In genomic region chr11:4606231-4607015, GRCh38 we compare ENCODE assay signal across 8 cellular contexts. TPM values are rescaled to one million over a fixed set of nuclear protein-coding genes. Genes with fewer than 3 reads are reported as not detected.
DNase-seq lines count a peak whose midpoint lies in the region; ATAC-seq and TF ChIP-seq lines count a peak whose summit lies in the region.

No MANE protein-coding gene starts in this region.

- peaks cover 30 to 32% of the 10 kb centered on the region in 2 donors for H3K36me3 Mint-ChIP-seq in CD14-positive monocyte
- H3K36me3 Mint-ChIP-seq in naive thymus-derived CD4-positive, alpha-beta T cell = peaks cover 0 to 30% (median 14%) of the 10 kb centered on the region in 5 donors

- intact Hi-C loops in CD14-positive monocyte (cut with micrococcal nuclease) = no loop called here
- intact Hi-C loops in breast epithelium (cut with DNase I; ENCODE audit: low total_unique reads) = no loop called here
- intact Hi-C loops in naive thymus-derived CD4-positive, alpha-beta T cell (cut with micrococcal nuclease) = loop anchor here (10.0 kb wide), 2 partner anchors 1018 to 1878 kb away; partner anchors contain the start of genes ARFIP2 (in 1 of the 2), TIMM10B (in 1 of the 2) and TRIM34 (in 1 of the 2)

- no peaks in the 10 kb centered on the region for H3K79me2 ChIP-seq in KMS-11 (ENCODE audit: insufficient read depth, low read depth)

- H3K4me1 ChIP-seq in KMS-11 (ENCODE audit: low read depth, poor library complexity, severe bottlenecking) (peaks cover 10% of the 10 kb centered on the region), breast epithelium (no peaks in the 10 kb centered on the region)
- peaks cover 15 to 22% of the 10 kb centered on the region in 2 donors for H3K4me1 ChIP-seq in naive thymus-derived CD4-positive, alpha-beta T cell (ENCODE audit: control insufficient read depth in 2 of 2, insufficient read depth in 2 of 2, low read length in 2 of 2)

- H3K27me3 ChIP-seq in KMS-11 (ENCODE audit: insufficient read depth, low read depth) = no peaks in the 10 kb centered on the region
- no peaks in the 10 kb centered on the region for H3K27me3 ChIP-seq in breast epithelium
- no peaks in the 10 kb centered on the region for H3K27me3 ChIP-seq in naive thymus-derived CD4-positive, alpha-beta T cell (ENCODE audit: control insufficient read depth in 2 of 2, insufficient read depth in 2 of 2, low read length in 2 of 2)

- POLR2A ChIA-PET in naive thymus-derived CD4-positive, alpha-beta T cell (lab: Charles Lee) = no interaction called here

- H3K9me3 Mint-ChIP-seq in CD14-positive monocyte = no peaks in the 10 kb centered on the region
- H3K9me3 Mint-ChIP-seq in naive thymus-derived CD4-positive, alpha-beta T cell = peaks cover 0 to 6% (median 0%) of the 10 kb centered on the region in 11 donors

- H3K4me1 Mint-ChIP-seq in CD14-positive monocyte = peaks cover 32% of the 10 kb centered on the region
- H3K4me1 Mint-ChIP-seq in naive thymus-derived CD4-positive, alpha-beta T cell = peaks cover 29 to 68% (median 56%) of the 10 kb centered on the region in 7 donors

- H3K9me3 ChIP-seq in breast epithelium = no peaks in the 10 kb centered on the region
- H3K9me3 ChIP-seq in naive thymus-derived CD4-positive, alpha-beta T cell (ENCODE audit: control insufficient read depth in 2 of 3, low read length in 3 of 3) = no peaks in the 10 kb centered on the region

- peak overlapping the region; percentile 92 to 95 for H3K4me3 Mint-ChIP-seq in CD14-positive monocyte
- H3K4me3 Mint-ChIP-seq in naive thymus-derived CD4-positive, alpha-beta T cell = peak overlapping the region; percentile 80 to 97 (median 91)

- CTCF ChIA-PET in naive thymus-derived CD4-positive, alpha-beta T cell (lab: Charles Lee) = no interaction called here

- no peak overlapping the region for H3K4me3 ChIP-seq in KMS-11 (IDR thresholded peaks at IDR 0.05; ENCODE audit: insufficient read depth, low read depth, low read length)
- peak overlapping the region in 2 of 3 donors; percentile 69 to 76 for H3K4me3 ChIP-seq in breast epithelium
- peak overlapping the region; percentile 80 for H3K4me3 ChIP-seq in naive thymus-derived CD4-positive, alpha-beta T cell (ENCODE audit: low read length)

- no peaks in the 10 kb centered on the region for H4K20me1 ChIP-seq in KMS-11 (ENCODE audit: insufficient read depth)

- TF ChIP-seq CTCF in CD14-positive monocyte (IDR thresholded peaks at IDR 0.05) (no peak), KMS-11 (conservative IDR thresholded peaks at IDR 0.05; ENCODE audit: low read depth, low read length) (no peak), breast epithelium (IDR thresholded peaks at IDR 0.05) (no peak)

- H3K36me3 ChIP-seq in KMS-11 (ENCODE audit: insufficient read depth) = no peaks in the 10 kb centered on the region
- H3K36me3 ChIP-seq in breast epithelium = no peaks in the 10 kb centered on the region
- peaks cover 7 to 37% (median 9%) of the 10 kb centered on the region in 3 experiments for H3K36me3 ChIP-seq in naive thymus-derived CD4-positive, alpha-beta T cell (ENCODE audit: control insufficient read depth in 2 of 3, insufficient read depth in 3 of 3, low read length in 3 of 3)

- H2AFZ ChIP-seq in KMS-11 (ENCODE audit: low read depth) = no peak overlapping the region

- peak overlapping the region in 1 of 7 donors; percentile 24 for H3K27ac Mint-ChIP-seq in CD14-positive monocyte
- peak overlapping the region in 8 of 9 donors; percentile 8 to 96 (median 93) for H3K27ac Mint-ChIP-seq in naive thymus-derived CD4-positive, alpha-beta T cell

- ATAC-seq in naive thymus-derived CD4-positive, alpha-beta T cell = no peak
- no peak for ATAC-seq in HG03135 (IDR thresholded peaks at IDR 0.05; ENCODE audit: unreplicated experiment)

- H3K27ac ChIP-seq in KMS-11 (no peak overlapping the region), breast epithelium (peak overlapping the region; percentile 34 to 88)
- no peak overlapping the region for H3K27ac ChIP-seq in naive thymus-derived CD4-positive, alpha-beta T cell (ENCODE audit: low read depth, low read length)

- no peak for DNase-seq in CD14-positive monocyte (ENCODE audit: low spot score)
- DNase-seq in breast epithelium (ENCODE audit: low spot score in 2 of 2) = no peak
- DNase-seq in naive thymus-derived CD4-positive, alpha-beta T cell = no peak
- no peak for DNase-seq in UCSD-AML1 (lab: John Stamatoyannopoulos, UW; ENCODE audit: unreplicated experiment)
- DNase-seq in NCI-H82 treated with DMSO at 0.1 percent for 48 hours (lab: John Stamatoyannopoulos, UW; ENCODE audit: unreplicated experiment) = no peak
- no peak for DNase-seq in NCI-H187 (lab: John Stamatoyannopoulos, UW)

- H3K4me2 ChIP-seq in KMS-11 = peak overlapping the region; percentile 81; the same call in 1 of the 2 replicates

- H3K27me3 Mint-ChIP-seq in CD14-positive monocyte (ENCODE audit: low read depth in 3 of 3) = peaks cover 0 to 2% (median 0%) of the 10 kb centered on the region in 3 donors
- H3K27me3 Mint-ChIP-seq in naive thymus-derived CD4-positive, alpha-beta T cell = no peaks in the 10 kb centered on the region

- no peak for TF ChIP-seq POLR2A in breast epithelium (IDR thresholded peaks at IDR 0.05)

- no peak overlapping the region for H3K9ac ChIP-seq in KMS-11

RNA-seq across cellular contexts. Expression of gene TRIM68, which starts 1.6 kb away (rescaled TPM):
- polyA plus RNA-seq in CD14-positive monocyte = 1 to 10 TPM; 3.0 to 4.9 TPM
- 10 to 100 TPM; 12.6 to 30.0 (median 19.3) TPM for total RNA-seq in breast epithelium
- total RNA-seq in naive thymus-derived CD4-positive, alpha-beta T cell = 10 to 100 TPM in 3 of 5 experiments, 1 to 10 TPM in 2; 3.8 to 29.5 (median 12.4) TPM
- 10 to 100 TPM; 13.0 to 19.3 TPM for polyA plus RNA-seq in naive thymus-derived CD4-positive, alpha-beta T cell

RNA-seq across cellular contexts. Expression of gene OR52I1, which starts 12.6 kb away (rescaled TPM):
- not detected for polyA plus RNA-seq in CD14-positive monocyte
- not detected for total RNA-seq in breast epithelium
- not detected for total RNA-seq in naive thymus-derived CD4-positive, alpha-beta T cell
- under 1 TPM in 1 of 2 donors, not detected in 1; 0.07 TPM for polyA plus RNA-seq in naive thymus-derived CD4-positive, alpha-beta T cell

RNA-seq across cellular contexts. Expression of gene OR52I2, which starts 24.9 kb away (rescaled TPM):
- polyA plus RNA-seq in CD14-positive monocyte = not detected
- total RNA-seq in breast epithelium = not detected
- total RNA-seq in naive thymus-derived CD4-positive, alpha-beta T cell = not detected
- polyA plus RNA-seq in naive thymus-derived CD4-positive, alpha-beta T cell = not detected

RNA-seq across cellular contexts. Expression of gene OR51D1, which starts 30.9 kb away (rescaled TPM):
- not detected for polyA plus RNA-seq in CD14-positive monocyte
- total RNA-seq in breast epithelium = not detected
- not detected for total RNA-seq in naive thymus-derived CD4-positive, alpha-beta T cell
- not detected for polyA plus RNA-seq in naive thymus-derived CD4-positive, alpha-beta T cell

RNA-seq across cellular contexts. Expression of gene OR51E1, which starts 37.4 kb away (rescaled TPM):
- not detected for polyA plus RNA-seq in CD14-positive monocyte
- total RNA-seq in breast epithelium = under 1 TPM; 0.29 to 0.33 (median 0.32) TPM
- not detected for total RNA-seq in naive thymus-derived CD4-positive, alpha-beta T cell
- polyA plus RNA-seq in naive thymus-derived CD4-positive, alpha-beta T cell = not detected

Comparison
In these comparisons a context has a peak if more than half of its experiments do, and no peak if none do; other contexts are left out.
1. H3K27ac ChIP-seq: peak in breast epithelium (2 of 2); none in KMS-11 (single experiment) and naive thymus-derived CD4-positive, alpha-beta T cell (single experiment).
2. intact Hi-C loops: an anchor here in naive thymus-derived CD4-positive, alpha-beta T cell (10.0 kb wide); none called in CD14-positive monocyte and breast epithelium.